ENCODE assay signal across 14 cellular contexts in the genomic region with DNA sequence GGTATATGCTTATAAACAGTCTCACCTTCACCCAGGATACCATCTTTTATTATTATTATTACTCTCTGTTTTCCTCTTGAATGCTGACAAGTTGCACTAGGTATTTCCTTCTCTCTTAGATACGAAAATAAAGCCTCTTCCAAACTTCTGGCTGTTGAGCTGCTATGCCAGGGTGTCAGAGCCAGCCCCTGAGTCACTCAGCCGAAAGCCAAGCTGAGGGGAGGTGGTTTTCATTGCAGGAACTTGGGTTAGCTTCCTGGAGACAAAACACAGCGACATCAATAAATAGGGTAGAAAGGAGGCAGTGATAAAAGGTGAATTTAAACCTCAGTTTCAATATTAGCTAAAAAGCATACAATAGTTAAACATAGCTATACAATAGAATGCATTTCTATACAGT.
DNase-seq lines count a peak whose midpoint lies in the region; TF ChIP-seq lines count a peak whose summit lies in the region.
"Had no signal": no experiment of that assay in that cellular context is flagged by ENCODE, and none has a peak within 500 bp of the region (broad histone marks: within the 10 kb centered on the region; RNA-seq: fewer than 3 reads in every experiment).

No MANE protein-coding gene starts in this region.

- no peak overlapping the region for H3K27ac ChIP-seq in colonic mucosa

- H3K9ac ChIP-seq in colonic mucosa (ENCODE audit: low read depth in 2 of 2, low read length in 2 of 2), result no peak overlapping the region

- H3K36me3 Mint-ChIP-seq in activated CD4-positive, alpha-beta T cell treated with anti-CD3 and anti-CD28 coated beads, Interleukin-2, amount 10 ng/mL, durations not matched to agents 24 days and 14 days (ENCODE audit: low read depth), result no peaks in the 10 kb centered on the region
- H3K36me3 Mint-ChIP-seq: mesothelial cell of epicardium had no signal

- H3K4me1 ChIP-seq in colonic mucosa, result no peaks in the 10 kb centered on the region
- H3K4me1 ChIP-seq: Caco-2 had no signal

- H3K27me3 Mint-ChIP-seq in activated CD4-positive, alpha-beta T cell treated with anti-CD3 and anti-CD28 coated beads, Interleukin-2, amount 10 ng/mL, durations not matched to agents 24 days and 14 days, result peaks cover 2% of the 10 kb centered on the region

- intact Hi-C loops in activated CD4-positive, alpha-beta T cell treated with anti-CD3 and anti-CD28 coated beads, Interleukin-2, amount 10 ng/mL, durations not matched to agents 24 days and 14 days (cut with micrococcal nuclease), result no loop called here
- intact Hi-C loops in colonic mucosa (cut with DNase I), result no loop called here

- no peaks in the 10 kb centered on the region for H3K27me3 ChIP-seq in colonic mucosa

- no peaks in the 10 kb centered on the region for H3K9me3 ChIP-seq in colonic mucosa
- H3K9me3 ChIP-seq: Caco-2 had no signal

- no peak overlapping the region for H3K4me3 ChIP-seq in colonic mucosa

- TF ChIP-seq CTCF in colonic mucosa (IDR thresholded peaks at IDR 0.05), result no peak

- DNase-seq in HT1080 (ENCODE audit: low read depth) (peak; percentile 59), colonic mucosa (no peak), NCI-H69 (lab: John Stamatoyannopoulos, UW) (no peak), globus pallidus (ENCODE audit: low spot score) (no peak)
- DNase-seq in activated CD4-positive, alpha-beta T cell treated with anti-CD3 and anti-CD28 coated beads, Interleukin-2, amount 10 ng/mL, durations not matched to agents 24 days and 14 days, result peak; percentile 66
- DNase-seq in effector CD4-positive, alpha-beta T cell, result peak; percentile 14
- DNase-seq in stimulated activated CD4-positive, alpha-beta T cell treated with anti-CD3 and anti-CD28 coated beads, Interleukin-2, amount 100 ng/mL, for 4 hours (ENCODE audit: low read depth), result peak; percentile 21
- DNase-seq: activated gamma-delta T cell treated with Interleukin-2 at 50 U/mL for 16 hours; Caco-2; effector CD8-positive, alpha-beta T cell; HCEC 1CT; NCI-H2081 treated with DMSO at 0.1 percent for 48 hours; retina had no signal

- H3K4me1 Mint-ChIP-seq in activated CD4-positive, alpha-beta T cell treated with anti-CD3 and anti-CD28 coated beads, Interleukin-2, amount 10 ng/mL, durations not matched to agents 24 days and 14 days, result peaks cover 4% of the 10 kb centered on the region

- H3K4me3 Mint-ChIP-seq in activated CD4-positive, alpha-beta T cell treated with anti-CD3 and anti-CD28 coated beads, Interleukin-2, amount 10 ng/mL, durations not matched to agents 24 days and 14 days, result peak overlapping the region; percentile 2
- H3K4me3 Mint-ChIP-seq: mesothelial cell of epicardium had no signal

- H3K36me3 ChIP-seq in colonic mucosa, result no peaks in the 10 kb centered on the region

- H3K9me3 Mint-ChIP-seq in activated CD4-positive, alpha-beta T cell treated with anti-CD3 and anti-CD28 coated beads, Interleukin-2, amount 10 ng/mL, durations not matched to agents 24 days and 14 days, result peaks cover 13% of the 10 kb centered on the region
- H3K9me3 Mint-ChIP-seq: mesothelial cell of epicardium had no signal

- H3K27ac Mint-ChIP-seq in activated CD4-positive, alpha-beta T cell treated with anti-CD3 and anti-CD28 coated beads, Interleukin-2, amount 10 ng/mL, durations not matched to agents 24 days and 14 days, result no peak overlapping the region
- H3K27ac Mint-ChIP-seq: mesothelial cell of epicardium had no signal

Comparison
In these comparisons a context has a peak if more than half of its experiments do, and no peak if none do; other contexts are left out.
1. DNase-seq: peak in HT1080 (single experiment), activated CD4-positive, alpha-beta T cell treated with anti-CD3 and anti-CD28 coated beads, Interleukin-2, amount 10 ng/mL, durations not matched to agents 24 days and 14 days (single experiment), effector CD4-positive, alpha-beta T cell (single experiment) and stimulated activated CD4-positive, alpha-beta T cell treated with anti-CD3 and anti-CD28 coated beads, Interleukin-2, amount 100 ng/mL, for 4 hours (single experiment); none in colonic mucosa (single experiment), NCI-H69 (single experiment) and globus pallidus (single experiment).